Comparison of ENCODE assay signal across 9 cellular contexts in genomic region chr18:22378672-22379282, GRCh38. TPM values are rescaled to one million over a fixed set of nuclear protein-coding genes. Genes with fewer than 3 reads are reported as not detected.
DNase-seq lines count a peak whose midpoint lies in the region; ATAC-seq, FAIRE-seq and TF ChIP-seq lines count a peak whose summit lies in the region.
"Had no signal": no experiment of that assay in that cellular context is flagged by ENCODE, and none has a peak within 500 bp of the region (broad histone marks: within the 10 kb centered on the region; RNA-seq: fewer than 3 reads in every experiment).

No MANE protein-coding gene starts in this region.

- H3K4me1 ChIP-seq in KMS-11 (ENCODE audit: low read depth, poor library complexity, severe bottlenecking) (no peaks in the 10 kb centered on the region), astrocyte (ENCODE audit: insufficient read depth, low read length) (no peaks in the 10 kb centered on the region)

- no peaks in the 10 kb centered on the region for H3K9me3 ChIP-seq in astrocyte (ENCODE audit: insufficient read depth, low read depth, low read length)

- H2AFZ ChIP-seq in KMS-11 (ENCODE audit: low read depth): no peak overlapping the region
- no peak overlapping the region for H2AFZ ChIP-seq in astrocyte (ENCODE audit: low read depth, low read length)

- peak; percentile 69 for TF ChIP-seq CTCF in KMS-11 (conservative IDR thresholded peaks at IDR 0.05; ENCODE audit: low read depth, low read length)
- peak; percentile 42 for TF ChIP-seq CTCF in astrocyte (IDR thresholded peaks at IDR 0.05; ENCODE audit: insufficient read depth, low read depth, low read length)

- ATAC-seq in GM19397 (IDR thresholded peaks at IDR 0.05; ENCODE audit: unreplicated experiment) (no peak), GM21515 (IDR thresholded peaks at IDR 0.05; ENCODE audit: unreplicated experiment) (no peak)

- peaks cover 1% of the 10 kb centered on the region for H3K9me3 Mint-ChIP-seq in astrocyte (ENCODE audit: unreplicated experiment)

- H3K27me3 ChIP-seq in KMS-11 (ENCODE audit: insufficient read depth, low read depth): no peaks in the 10 kb centered on the region
- H3K27me3 ChIP-seq in astrocyte (ENCODE audit: insufficient read depth, low read length): no peaks in the 10 kb centered on the region

- no peaks in the 10 kb centered on the region for H3K79me2 ChIP-seq in KMS-11 (ENCODE audit: insufficient read depth, low read depth)
- H3K79me2 ChIP-seq in astrocyte (ENCODE audit: insufficient read depth, low read length): no peaks in the 10 kb centered on the region

- FAIRE-seq in astrocyte (lab: Jason Lieb, UNC): no peak

- H3K36me3 Mint-ChIP-seq in astrocyte (ENCODE audit: low read depth, unreplicated experiment): no peaks in the 10 kb centered on the region

- no peak overlapping the region for H3K27ac Mint-ChIP-seq in astrocyte (ENCODE audit: unreplicated experiment)

- H3K4me3 Mint-ChIP-seq in astrocyte (ENCODE audit: unreplicated experiment): no peak overlapping the region

- no peaks in the 10 kb centered on the region for H3K36me3 ChIP-seq in KMS-11 (ENCODE audit: insufficient read depth)
- no peaks in the 10 kb centered on the region for H3K36me3 ChIP-seq in astrocyte (ENCODE audit: insufficient read depth, low read length)

- H3K4me2 ChIP-seq in KMS-11 (no peak overlapping the region), astrocyte (ENCODE audit: low read length) (no peak overlapping the region)

- H3K9ac ChIP-seq in KMS-11 (no peak overlapping the region), astrocyte (ENCODE audit: low read length) (no peak overlapping the region)

- no peak overlapping the region for H3K4me3 ChIP-seq in KMS-11 (IDR thresholded peaks at IDR 0.05; ENCODE audit: insufficient read depth, low read depth, low read length)
- H3K4me3 ChIP-seq in astrocyte (ENCODE audit: insufficient read depth, low read depth, low read length): no peak overlapping the region

- DNase-seq in ELF-1 (ENCODE audit: low read depth, low spot score) (peak; percentile 14), astrocyte (ENCODE audit: low read depth) (no peak), left kidney (ENCODE audit: low read depth, low spot score) (peak; percentile 63)
- DNase-seq in NK-92 treated with Interleukin-12 subunit alpha and Interleukin-12 subunit beta, amount 100 ng/mL, for 24 hours (lab: John Stamatoyannopoulos, UW): no peak
- DNase-seq in stimulated activated CD4-positive, alpha-beta T cell treated with anti-CD3 and anti-CD28 coated beads, Interleukin-4, amount 100 ng/mL, for 1 hour: no peak

- H4K20me1 ChIP-seq in KMS-11 (ENCODE audit: insufficient read depth): no peaks in the 10 kb centered on the region
- no peaks in the 10 kb centered on the region for H4K20me1 ChIP-seq in astrocyte (ENCODE audit: insufficient read depth, low read length)

- no peaks in the 10 kb centered on the region for H3K4me1 Mint-ChIP-seq in astrocyte (ENCODE audit: low read depth, unreplicated experiment)

- H3K27ac ChIP-seq in KMS-11: no peak overlapping the region
- H3K27ac ChIP-seq in astrocyte (ENCODE audit: low read depth, low read length): no peak overlapping the region

- H3K27me3 Mint-ChIP-seq in astrocyte (ENCODE audit: low read depth, unreplicated experiment): peaks cover 15% of the 10 kb centered on the region

RNA-seq across cellular contexts. Expression of gene CTAGE1, which starts 38.9 kb away (rescaled TPM):
- 0.12 and 0.30 TPM in 2 replicates for total RNA-seq in astrocyte
- total RNA-seq: pulmonary artery endothelial cell had no signal

Comparison
In these comparisons a context has a peak if more than half of its experiments do, and no peak if none do; other contexts are left out.
1. DNase-seq: peak in ELF-1 (single experiment) and left kidney (single experiment); none in astrocyte (single experiment), NK-92 treated with Interleukin-12 subunit alpha and Interleukin-12 subunit beta, amount 100 ng/mL, for 24 hours (single experiment) and stimulated activated CD4-positive, alpha-beta T cell treated with anti-CD3 and anti-CD28 coated beads, Interleukin-4, amount 100 ng/mL, for 1 hour (single experiment).